In genomic region chr3:49802719-49803463, GRCh38 we compare ENCODE assay signal across 8 cellular contexts.
DNase-seq lines count a peak whose midpoint lies in the region; ATAC-seq and TF ChIP-seq lines count a peak whose summit lies in the region.

Gene INKA1, plus strand, starts transcription at chr3:49803261. Its CDS starts 132 bp downstream, at chr3:49803393.

- H3K36me3 ChIP-seq in OCI-LY1 (ENCODE audit: insufficient read depth, low read length) (no peaks in the 10 kb centered on the region), mucosa of stomach (ENCODE audit: control insufficient read depth, insufficient read depth, low read length) (no peaks in the 10 kb centered on the region)

- peak; percentile 35 for TF ChIP-seq POLR2A in erythroblast (IDR thresholded peaks at IDR 0.05; ENCODE audit: low read length)

- 0 out of 2 replicates have a peak within 1 kb of the TSS, but pooled peaks have one; percentile 48 for H2AFZ ChIP-seq in OCI-LY1 (ENCODE audit: low read length)

- H3K4me2 ChIP-seq in OCI-LY1 (ENCODE audit: low read length), result peak within 1 kb of the TSS; percentile 89

- H3K79me2 ChIP-seq in OCI-LY1 (ENCODE audit: insufficient read depth, low read length), result no peaks in the 10 kb centered on the region

- no peaks in the 10 kb centered on the region for H3K27me3 ChIP-seq in OCI-LY1 (ENCODE audit: insufficient read depth, low read length)
- peaks cover 7% of the 10 kb centered on the region for H3K27me3 ChIP-seq in mucosa of stomach (ENCODE audit: control insufficient read depth, insufficient read depth, low read length)

- H3F3A ChIP-seq in OCI-LY1 (ENCODE audit: insufficient read depth, low read length), result no peaks in the 10 kb centered on the region

- no peak within 1 kb of the TSS for H3K27ac ChIP-seq in OCI-LY1 (ENCODE audit: low read depth, low read length, poor library complexity, severe bottlenecking)

- peak within 1 kb of the TSS; percentile 76 for H3K4me3 ChIP-seq in OCI-LY1 (ENCODE audit: low read depth, low read length, poor library complexity, severe bottlenecking)
- H3K4me3 ChIP-seq in mucosa of stomach (ENCODE audit: low read length), result peak within 1 kb of the TSS; percentile 49

- H3K9me3 ChIP-seq in OCI-LY1 (ENCODE audit: low read length) (no peaks in the 10 kb centered on the region), mucosa of stomach (ENCODE audit: control insufficient read depth, low read length) (no peaks in the 10 kb centered on the region)

- no peaks in the 10 kb centered on the region for H4K20me1 ChIP-seq in OCI-LY1 (ENCODE audit: insufficient read depth, low read length)

- H3K4me1 ChIP-seq in OCI-LY1 (ENCODE audit: insufficient read depth, low read length, severe bottlenecking) (peaks cover 25% of the 10 kb centered on the region), mucosa of stomach (ENCODE audit: control insufficient read depth, insufficient read depth, low read length) (peaks cover 47% of the 10 kb centered on the region)

- ATAC-seq in GM19455 (IDR thresholded peaks at IDR 0.05; ENCODE audit: unreplicated experiment), result peak; percentile 63

- peak; percentile 92 for TF ChIP-seq CTCF in OCI-LY1 (IDR thresholded peaks at IDR 0.05; ENCODE audit: low read length)

- DNase-seq in COR-L47 (lab: John Stamatoyannopoulos, UW), result peak; percentile 66
- DNase-seq in HS-27A (ENCODE audit: low read depth), result peak; percentile 50
- DNase-seq in activated T-cell treated with anti-CD3 and anti-CD28 coated beads for 48 hours (ENCODE audit: low read depth), result peak; percentile 83
- peak; percentile 91 to 94 for DNase-seq in erythroblast (lab: John Stamatoyannopoulos, UW)
- DNase-seq in stimulated activated CD8-positive, alpha-beta memory T cell treated with anti-CD3 and anti-CD28 coated beads, Interleukin-4, amount 100 ng/mL, for 48 hours, result peak; percentile 92

- H3K9ac ChIP-seq in OCI-LY1 (ENCODE audit: low read length), result peak within 1 kb of the TSS; percentile 64
- peak within 1 kb of the TSS; percentile 66 for H3K9ac ChIP-seq in mucosa of stomach (ENCODE audit: low read length)

- no peaks in the 10 kb centered on the region for H3K9me2 ChIP-seq in OCI-LY1 (ENCODE audit: low read depth, low read length)
